Comparison of ENCODE assay signal across 18 cellular contexts in the genomic region with DNA sequence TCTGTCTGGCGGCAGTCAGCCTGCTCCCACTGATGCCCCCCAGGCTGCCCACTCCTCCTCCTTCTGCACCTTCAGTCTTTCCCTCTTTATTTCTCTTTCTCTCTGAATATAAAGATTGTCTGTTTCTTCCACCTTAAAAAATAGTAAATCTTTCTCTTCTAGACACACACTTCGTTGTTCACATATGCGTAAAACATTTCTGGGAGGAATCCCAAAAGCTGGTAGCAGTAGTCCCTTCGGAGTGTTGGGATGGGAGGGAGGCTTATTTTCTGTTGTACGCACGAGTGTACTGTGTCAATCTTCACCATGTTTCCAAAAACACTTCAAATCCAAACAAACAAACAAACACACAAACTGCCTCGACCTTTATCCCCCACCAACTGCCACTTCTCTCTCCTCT. TPM values are rescaled to one million over a fixed set of nuclear protein-coding genes. Genes with fewer than 3 reads are reported as not detected.
DNase-seq lines count a peak whose midpoint lies in the region; ATAC-seq and TF ChIP-seq lines count a peak whose summit lies in the region.
"Had no signal": no experiment of that assay in that cellular context is flagged by ENCODE, and none has a peak within 500 bp of the region (broad histone marks: within the 10 kb centered on the region; RNA-seq: fewer than 3 reads in every experiment).

No MANE protein-coding gene starts in this region.

- H3K9me3 Mint-ChIP-seq in activated naive CD4-positive, alpha-beta T cell treated with anti-CD3 and anti-CD28 coated beads, Interleukin-2, amount 50 U/mL, for 24 hours: no peaks in the 10 kb centered on the region
- no peaks in the 10 kb centered on the region for H3K9me3 Mint-ChIP-seq in activated naive CD4-positive, alpha-beta T cell treated with anti-CD3 and anti-CD28 coated beads, Interleukin-2, amount 10 ng/mL, durations not matched to agents 7 days and 5 days
- H3K9me3 Mint-ChIP-seq in activated B cell treated with CpG ODN at 0.5 μM for 24 hours: no peaks in the 10 kb centered on the region
- H3K9me3 Mint-ChIP-seq in mesothelial cell of epicardium: no peaks in the 10 kb centered on the region
- H3K9me3 Mint-ChIP-seq in stimulated activated naive B cell treated with anti-CD40 and anti-IgM and Interleukin-4, amounts not matched to agents 10 μg/mL and 1 μg/mL and 100 μg/mL, for 72 hours: no peaks in the 10 kb centered on the region
- H3K9me3 Mint-ChIP-seq: activated CD4-positive, alpha-beta T cell treated with anti-CD3 and anti-CD28 coated beads, Interleukin-2, amount 10 ng/mL, durations not matched to agents 7 days and 5 days; activated naive CD8-positive, alpha-beta T cell treated with anti-CD3 and anti-CD28 coated beads, Interleukin-2, amount 10 ng/mL, durations not matched to agents 7 days and 5 days; dendritic cell treated with granulocyte-macrophage colony-stimulating factor and Interleukin-4, amounts not matched to agents 40 ng/mL and 50 ng/mL, for 4 days had no signal

- DNase-seq in activated naive CD4-positive, alpha-beta T cell treated with anti-CD3 and anti-CD28 coated beads, Interleukin-2, amount 10 ng/mL, durations not matched to agents 7 days and 5 days: no peak
- DNase-seq in activated B cell treated with CpG ODN at 0.5 μM for 24 hours: no peak
- no peak for DNase-seq in mesothelial cell of epicardium (ENCODE audit: low spot score in 2 of 2, unreplicated experiment in 2 of 2)
- no peak for DNase-seq in stimulated activated naive B cell treated with anti-CD40 and anti-IgM and Interleukin-4, amounts not matched to agents 10 μg/mL and 1 μg/mL and 100 μg/mL, for 72 hours
- DNase-seq in A172 (ENCODE audit: low spot score): no peak
- no peak for DNase-seq in NCI-H2029 (lab: John Stamatoyannopoulos, UW)
- DNase-seq: activated CD4-positive, alpha-beta T cell treated with anti-CD3 and anti-CD28 coated beads, Interleukin-2, amount 10 ng/mL, durations not matched to agents 7 days and 5 days; activated CD8-positive, alpha-beta memory T cell treated with anti-CD3 and anti-CD28 coated beads, Interleukin-2, amount 50 U/mL, for 4 hours; activated naive CD8-positive, alpha-beta T cell treated with anti-CD3 and anti-CD28 coated beads, Interleukin-2, amount 10 ng/mL, durations not matched to agents 7 days and 5 days; DMS153; left ventricle myocardium superior; NCI-H1417 treated with DMSO at 0.1 percent for 48 hours; NCI-H524; stimulated activated CD8-positive, alpha-beta memory T cell treated with anti-CD3 and anti-CD28 coated beads, Interleukin-4, amount 100 ng/mL, for 48 hours had no signal

- POLR2A ChIA-PET in activated B cell treated with CpG ODN at 0.5 μM for 24 hours (lab: Charles Lee): interaction anchor here (0.7 kb wide), 1 partner anchor 10 kb away, joined by 14 read pairs; no protein-coding TSS in a partner anchor

- H3K36me3 Mint-ChIP-seq in activated naive CD4-positive, alpha-beta T cell treated with anti-CD3 and anti-CD28 coated beads, Interleukin-2, amount 50 U/mL, for 24 hours: peaks cover 3% of the 10 kb centered on the region
- H3K36me3 Mint-ChIP-seq in activated naive CD4-positive, alpha-beta T cell treated with anti-CD3 and anti-CD28 coated beads, Interleukin-2, amount 10 ng/mL, durations not matched to agents 7 days and 5 days: peaks cover 49% of the 10 kb centered on the region
- H3K36me3 Mint-ChIP-seq in activated B cell treated with CpG ODN at 0.5 μM for 24 hours (ENCODE audit: low read depth): peaks cover 90% of the 10 kb centered on the region
- peaks cover 27% of the 10 kb centered on the region for H3K36me3 Mint-ChIP-seq in mesothelial cell of epicardium
- peaks cover 65 to 87% of the 10 kb centered on the region in 2 donors for H3K36me3 Mint-ChIP-seq in stimulated activated naive B cell treated with anti-CD40 and anti-IgM and Interleukin-4, amounts not matched to agents 10 μg/mL and 1 μg/mL and 100 μg/mL, for 72 hours

- TF ChIP-seq CTCF in activated B cell treated with CpG ODN at 0.5 μM for 24 hours (IDR thresholded peaks at IDR 0.05) (no peak), mesothelial cell of epicardium (IDR thresholded peaks at IDR 0.05; ENCODE audit: unreplicated experiment) (no peak)

- intact Hi-C loops in activated B cell treated with CpG ODN at 0.5 μM for 24 hours (cut with micrococcal nuclease): no loop called here

- CTCF ChIA-PET in activated naive CD4-positive, alpha-beta T cell treated with anti-CD3 and anti-CD28 coated beads, Interleukin-2, amount 10 ng/mL, durations not matched to agents 7 days and 5 days (lab: Charles Lee): interaction anchor here (1.2 kb wide), 1 partner anchor 113 kb away, joined by 4 read pairs; no protein-coding TSS in a partner anchor
- CTCF ChIA-PET in activated B cell treated with CpG ODN at 0.5 μM for 24 hours (lab: Charles Lee): no interaction called here

- H3K27ac Mint-ChIP-seq in activated naive CD4-positive, alpha-beta T cell treated with anti-CD3 and anti-CD28 coated beads, Interleukin-2, amount 50 U/mL, for 24 hours: peak overlapping the region; percentile 70
- H3K27ac Mint-ChIP-seq in activated naive CD4-positive, alpha-beta T cell treated with anti-CD3 and anti-CD28 coated beads, Interleukin-2, amount 10 ng/mL, durations not matched to agents 7 days and 5 days: no peak overlapping the region
- H3K27ac Mint-ChIP-seq in activated B cell treated with CpG ODN at 0.5 μM for 24 hours (peak overlapping the region; percentile 11), mesothelial cell of epicardium (peak overlapping the region; percentile 66)
- H3K27ac Mint-ChIP-seq in stimulated activated naive B cell treated with anti-CD40 and anti-IgM and Interleukin-4, amounts not matched to agents 10 μg/mL and 1 μg/mL and 100 μg/mL, for 72 hours: peak overlapping the region; percentile 38
- H3K27ac Mint-ChIP-seq: activated CD4-positive, alpha-beta T cell treated with anti-CD3 and anti-CD28 coated beads, Interleukin-2, amount 10 ng/mL, durations not matched to agents 7 days and 5 days; dendritic cell treated with granulocyte-macrophage colony-stimulating factor and Interleukin-4, amounts not matched to agents 40 ng/mL and 50 ng/mL, for 4 days had no signal

- no peaks in the 10 kb centered on the region for H3K27me3 Mint-ChIP-seq in activated naive CD4-positive, alpha-beta T cell treated with anti-CD3 and anti-CD28 coated beads, Interleukin-2, amount 50 U/mL, for 24 hours
- H3K27me3 Mint-ChIP-seq in activated naive CD4-positive, alpha-beta T cell treated with anti-CD3 and anti-CD28 coated beads, Interleukin-2, amount 10 ng/mL, durations not matched to agents 7 days and 5 days: no peaks in the 10 kb centered on the region
- H3K27me3 Mint-ChIP-seq in activated B cell treated with CpG ODN at 0.5 μM for 24 hours (no peaks in the 10 kb centered on the region), mesothelial cell of epicardium (ENCODE audit: low read depth) (no peaks in the 10 kb centered on the region)
- no peaks in the 10 kb centered on the region for H3K27me3 Mint-ChIP-seq in stimulated activated naive B cell treated with anti-CD40 and anti-IgM and Interleukin-4, amounts not matched to agents 10 μg/mL and 1 μg/mL and 100 μg/mL, for 72 hours
- H3K27me3 Mint-ChIP-seq: activated CD4-positive, alpha-beta T cell treated with anti-CD3 and anti-CD28 coated beads, Interleukin-2, amount 10 ng/mL, durations not matched to agents 7 days and 5 days; activated naive CD8-positive, alpha-beta T cell treated with anti-CD3 and anti-CD28 coated beads, Interleukin-2, amount 10 ng/mL, durations not matched to agents 7 days and 5 days; dendritic cell treated with granulocyte-macrophage colony-stimulating factor and Interleukin-4, amounts not matched to agents 40 ng/mL and 50 ng/mL, for 4 days had no signal

- H3K4me3 Mint-ChIP-seq in activated naive CD4-positive, alpha-beta T cell treated with anti-CD3 and anti-CD28 coated beads, Interleukin-2, amount 50 U/mL, for 24 hours: no peak overlapping the region
- no peak overlapping the region for H3K4me3 Mint-ChIP-seq in activated naive CD4-positive, alpha-beta T cell treated with anti-CD3 and anti-CD28 coated beads, Interleukin-2, amount 10 ng/mL, durations not matched to agents 7 days and 5 days
- H3K4me3 Mint-ChIP-seq in activated B cell treated with CpG ODN at 0.5 μM for 24 hours: no peak overlapping the region
- no peak overlapping the region for H3K4me3 Mint-ChIP-seq in mesothelial cell of epicardium
- no peak overlapping the region for H3K4me3 Mint-ChIP-seq in stimulated activated naive B cell treated with anti-CD40 and anti-IgM and Interleukin-4, amounts not matched to agents 10 μg/mL and 1 μg/mL and 100 μg/mL, for 72 hours
- H3K4me3 Mint-ChIP-seq: activated CD4-positive, alpha-beta T cell treated with anti-CD3 and anti-CD28 coated beads, Interleukin-2, amount 10 ng/mL, durations not matched to agents 7 days and 5 days; activated naive CD8-positive, alpha-beta T cell treated with anti-CD3 and anti-CD28 coated beads, Interleukin-2, amount 10 ng/mL, durations not matched to agents 7 days and 5 days; dendritic cell treated with granulocyte-macrophage colony-stimulating factor and Interleukin-4, amounts not matched to agents 40 ng/mL and 50 ng/mL, for 4 days had no signal

- ATAC-seq in activated B cell treated with CpG ODN at 0.5 μM for 24 hours (ENCODE audit: low read depth): no peak
- no peak for ATAC-seq in stimulated activated naive B cell treated with anti-CD40 and anti-IgM and Interleukin-4, amounts not matched to agents 10 μg/mL and 1 μg/mL and 100 μg/mL, for 72 hours (replicated peaks)
- ATAC-seq in HG03565 (IDR thresholded peaks at IDR 0.05; ENCODE audit: unreplicated experiment): no peak
- ATAC-seq: left ventricle myocardium superior had no signal

- peaks cover 6% of the 10 kb centered on the region for H3K4me1 Mint-ChIP-seq in activated naive CD4-positive, alpha-beta T cell treated with anti-CD3 and anti-CD28 coated beads, Interleukin-2, amount 50 U/mL, for 24 hours
- no peaks in the 10 kb centered on the region for H3K4me1 Mint-ChIP-seq in activated naive CD4-positive, alpha-beta T cell treated with anti-CD3 and anti-CD28 coated beads, Interleukin-2, amount 10 ng/mL, durations not matched to agents 7 days and 5 days
- H3K4me1 Mint-ChIP-seq in activated B cell treated with CpG ODN at 0.5 μM for 24 hours: no peaks in the 10 kb centered on the region
- H3K4me1 Mint-ChIP-seq in mesothelial cell of epicardium: peaks cover 19% of the 10 kb centered on the region
- H3K4me1 Mint-ChIP-seq in stimulated activated naive B cell treated with anti-CD40 and anti-IgM and Interleukin-4, amounts not matched to agents 10 μg/mL and 1 μg/mL and 100 μg/mL, for 72 hours: peaks cover 4 to 12% of the 10 kb centered on the region in 2 donors
- H3K4me1 Mint-ChIP-seq: activated CD4-positive, alpha-beta T cell treated with anti-CD3 and anti-CD28 coated beads, Interleukin-2, amount 10 ng/mL, durations not matched to agents 7 days and 5 days had no signal

RNA-seq across cellular contexts. Expression of a gene that starts 9.9 kb away (rescaled TPM):
- total RNA-seq in activated B cell treated with CpG ODN at 0.5 μM for 24 hours (28.8 and 34.4 TPM in 2 replicates), mesothelial cell of epicardium (21.7 to 25.1 TPM (median 22.0 TPM) in 3 replicates)
- 8.2 and 19.1 TPM in 2 replicates for total RNA-seq in A172 (2014; rRNA removed; shearing (Covaris generic))

RNA-seq across cellular contexts. Expression of a gene that starts 19.6 kb away (rescaled TPM):
- 36.4 and 37.4 TPM in 2 replicates for total RNA-seq in activated B cell treated with CpG ODN at 0.5 μM for 24 hours
- total RNA-seq in mesothelial cell of epicardium: 41.0 to 46.5 TPM (median 45.6 TPM) in 3 replicates
- total RNA-seq in A172 (2014; rRNA removed; shearing (Covaris generic)): 41.9 and 58.5 TPM in 2 replicates

RNA-seq across cellular contexts. Expression of a gene that starts 19.8 kb away (rescaled TPM):
- total RNA-seq in activated B cell treated with CpG ODN at 0.5 μM for 24 hours: 1.5 and 1.9 TPM in 2 replicates
- total RNA-seq in mesothelial cell of epicardium: 0.16 TPM in 1 of 3 replicates, not detected in the others
- total RNA-seq in A172 (2014; rRNA removed; shearing (Covaris generic)): 0.62 and 1.6 TPM in 2 replicates
- total RNA-seq: bronchial epithelial cell, left ventricle myocardium superior had no signal

RNA-seq across cellular contexts. Expression of a gene that starts 29.4 kb away (rescaled TPM):
- total RNA-seq in activated B cell treated with CpG ODN at 0.5 μM for 24 hours (32.1 and 36.3 TPM in 2 replicates), mesothelial cell of epicardium (49.7 to 50.7 TPM (median 50.7 TPM) in 3 replicates)
- total RNA-seq in A172 (2014; rRNA removed; shearing (Covaris generic)): 56.8 and 65.4 TPM in 2 replicates

RNA-seq across cellular contexts. Expression of a gene that starts 39.3 kb away (rescaled TPM):
- total RNA-seq in activated B cell treated with CpG ODN at 0.5 μM for 24 hours (0.09 TPM in 1 of 2 replicates, not detected in the other), mesothelial cell of epicardium (15.9 to 17.6 TPM (median 16.0 TPM) in 3 replicates)
- 0.19 and 0.46 TPM in 2 replicates for total RNA-seq in A172 (2014; rRNA removed; shearing (Covaris generic))
- total RNA-seq: activated CD4-positive, alpha-beta T cell treated with anti-CD3 and anti-CD28 coated beads, Interleukin-2, amount 10 ng/mL, durations not matched to agents 7 days and 5 days had no signal
